20 cellular contexts compared by ENCODE assay signal in genomic region chr4:55159851-55160250, GRCh38. TPM values are rescaled to one million over a fixed set of nuclear protein-coding genes. Genes with fewer than 3 reads are reported as not detected.
DNase-seq lines count a peak whose midpoint lies in the region; ATAC-seq and TF ChIP-seq lines count a peak whose summit lies in the region.
"Had no signal": no experiment of that assay in that cellular context is flagged by ENCODE, and none has a peak within 500 bp of the region (broad histone marks: within the 10 kb centered on the region; RNA-seq: fewer than 3 reads in every experiment).

No MANE protein-coding gene starts in this region.

- H2AFZ ChIP-seq in Karpas-422 (ENCODE audit: low read length) (no peak overlapping the region), smooth muscle cell (ENCODE audit: low read depth) (peak overlapping the region; percentile 37)

- DNase-seq in Karpas-422 (peak; percentile 7), choroid plexus epithelial cell (ENCODE audit: low read depth) (peak; percentile 34), fibroblast of the aortic adventitia (ENCODE audit: low read depth) (peak; percentile 62), smooth muscle cell (lab: John Stamatoyannopoulos, UW; ENCODE audit: unreplicated experiment) (no peak), tibial nerve (ENCODE audit: low spot score in 2 of 2) (no peak), inferior parietal cortex (ENCODE audit: extremely low spot score) (no peak)
- no peak for DNase-seq in stimulated activated naive CD8-positive, alpha-beta T cell treated with anti-CD3 and anti-CD28 coated beads, Interleukin-15, Interleukin-2, amounts not matched to agents 100 U/mL and 50 U/mL, for 24 hours
- DNase-seq: Caco-2; CD4-positive, CD25-positive, alpha-beta regulatory T cell; GF-D8; GOT3; MV-4-11; NCI-H1694 treated with DMSO at 0.1 percent for 48 hours; NCI-H2107; NCI-H510A; NCI-H748 treated with DMSO at 0.1 percent for 48 hours; OCI-M1; SHP77 had no signal

- H3K27me3 ChIP-seq in Karpas-422 (ENCODE audit: low read length) (no peaks in the 10 kb centered on the region; the same call in 1 of the 2 replicates), smooth muscle cell (ENCODE audit: low read depth) (no peaks in the 10 kb centered on the region), tibial nerve (peaks cover 0 to 4% of the 10 kb centered on the region in 2 donors)

- H4K20me1 ChIP-seq in Karpas-422 (ENCODE audit: insufficient read depth, low read depth, low read length) (no peaks in the 10 kb centered on the region), smooth muscle cell (ENCODE audit: low read depth) (no peaks in the 10 kb centered on the region)

- TF ChIP-seq CTCF in choroid plexus epithelial cell (conservative IDR thresholded peaks at IDR 0.05; ENCODE audit: low read depth, low read length) = no peak
- no peak for TF ChIP-seq CTCF in fibroblast of the aortic adventitia (IDR thresholded peaks at IDR 0.05; ENCODE audit: insufficient read depth, low read length)
- TF ChIP-seq CTCF in smooth muscle cell (IDR thresholded peaks at IDR 0.05; ENCODE audit: borderline replicate concordance, insufficient read depth, poor library complexity, severe bottlenecking) = no peak
- no peak for TF ChIP-seq CTCF in tibial nerve (IDR thresholded peaks at IDR 0.05)

- WGBS in smooth muscle cell (ENCODE audit: low lambda C conversion rate) = 48% methylated on average over 2 of the region's 2 CpGs
- WGBS in tibial nerve, 2 donors = 57 to 59% methylated on average over 2 of the region's 2 CpGs

- H3K36me3 ChIP-seq in Karpas-422 (ENCODE audit: insufficient read depth, low read length) (no peaks in the 10 kb centered on the region), smooth muscle cell (ENCODE audit: low read depth) (no peaks in the 10 kb centered on the region), tibial nerve (no peaks in the 10 kb centered on the region)

- TF ChIP-seq POLR2A in tibial nerve (IDR thresholded peaks at IDR 0.05) = no peak

- H3K4me1 ChIP-seq in Karpas-422 (ENCODE audit: low read length) = no peaks in the 10 kb centered on the region
- H3K4me1 ChIP-seq in smooth muscle cell (ENCODE audit: low read depth) = no peaks in the 10 kb centered on the region
- H3K4me1 ChIP-seq in tibial nerve = peaks cover 0 to 7% (median 0%) of the 10 kb centered on the region in 4 donors
- H3K4me1 ChIP-seq: Caco-2 had no signal

- no peak for TF ChIP-seq EP300 in tibial nerve (IDR thresholded peaks at IDR 0.05)

- no peak overlapping the region for H3K9ac ChIP-seq in Karpas-422 (ENCODE audit: low read length)
- H3K9ac ChIP-seq in smooth muscle cell (ENCODE audit: low read depth) = no peak overlapping the region

- H3K4me3 ChIP-seq in Karpas-422 (ENCODE audit: low read length) = no peak overlapping the region
- H3K4me3 ChIP-seq in choroid plexus epithelial cell (ENCODE audit: low read depth, low read length) = no peak overlapping the region
- no peak overlapping the region for H3K4me3 ChIP-seq in fibroblast of the aortic adventitia (ENCODE audit: low read depth, low read length)
- H3K4me3 ChIP-seq in smooth muscle cell = no peak overlapping the region
- no peak overlapping the region for H3K4me3 ChIP-seq in tibial nerve
- H3K4me3 ChIP-seq: GM12878, K562 had no signal

- no peaks in the 10 kb centered on the region for H3K9me2 ChIP-seq in Karpas-422 (replicated peaks; ENCODE audit: insufficient read depth, low read length)

- H3K79me2 ChIP-seq in Karpas-422 (ENCODE audit: low read length) = no peaks in the 10 kb centered on the region
- H3K79me2 ChIP-seq in smooth muscle cell (ENCODE audit: low read depth) = no peaks in the 10 kb centered on the region

- ATAC-seq in stimulated activated naive CD8-positive, alpha-beta T cell treated with anti-CD3 and anti-CD28 coated beads, Interleukin-15, Interleukin-2, amounts not matched to agents 100 U/mL and 50 U/mL, for 24 hours = no peak
- ATAC-seq: GM12878, K562 had no signal

- H3F3A ChIP-seq in smooth muscle cell (ENCODE audit: low read depth) = no peaks in the 10 kb centered on the region

- H3K27ac ChIP-seq in Karpas-422 (ENCODE audit: low read length) (no peak overlapping the region), smooth muscle cell (ENCODE audit: low read depth) (no peak overlapping the region), tibial nerve (no peak overlapping the region)

- H3K9me3 ChIP-seq in Karpas-422 (ENCODE audit: low read length) (no peaks in the 10 kb centered on the region), smooth muscle cell (replicated peaks; ENCODE audit: low read depth) (no peaks in the 10 kb centered on the region), tibial nerve (no peaks in the 10 kb centered on the region)
- H3K9me3 ChIP-seq: Caco-2 had no signal

- no peak overlapping the region for H3K4me2 ChIP-seq in Karpas-422 (ENCODE audit: low read depth, low read length, poor library complexity, severe bottlenecking)
- H3K4me2 ChIP-seq in smooth muscle cell = peak overlapping the region; percentile 2

RNA-seq across cellular contexts. Expression of gene KDR, which starts 34.5 kb away (rescaled TPM):
- not detected in 2 replicates for total RNA-seq in Karpas-422 (2014; rRNA removed; shearing (Covaris generic); ENCODE audit: low replicate concordance)
- 2.5 and 10.9 TPM in 2 replicates for total RNA-seq in fibroblast of the aortic adventitia (ENCODE audit: low replicate concordance)
- 56.3 and 58.6 TPM in 2 replicates for total RNA-seq in smooth muscle cell
- polyA plus RNA-seq in smooth muscle cell = 27.7 and 29.3 TPM in 2 replicates
- 10 to 100 TPM; 28.8 to 85.7 (median 74.6) TPM for total RNA-seq in tibial nerve
- total RNA-seq: Caco-2; CD4-positive, CD25-positive, alpha-beta regulatory T cell had no signal
- polyA plus RNA-seq: CD4-positive, CD25-positive, alpha-beta regulatory T cell; K562 had no signal

Comparison
In these comparisons a context has a peak if more than half of its experiments do, and no peak if none do; other contexts are left out.
1. DNase-seq: peak in Karpas-422 (single experiment), choroid plexus epithelial cell (single experiment) and fibroblast of the aortic adventitia (single experiment); none in smooth muscle cell (single experiment), tibial nerve (0 of 2), inferior parietal cortex (single experiment) and stimulated activated naive CD8-positive, alpha-beta T cell treated with anti-CD3 and anti-CD28 coated beads, Interleukin-15, Interleukin-2, amounts not matched to agents 100 U/mL and 50 U/mL, for 24 hours (single experiment).